Comparison of ENCODE assay signal across 8 cellular contexts in the genomic region with DNA sequence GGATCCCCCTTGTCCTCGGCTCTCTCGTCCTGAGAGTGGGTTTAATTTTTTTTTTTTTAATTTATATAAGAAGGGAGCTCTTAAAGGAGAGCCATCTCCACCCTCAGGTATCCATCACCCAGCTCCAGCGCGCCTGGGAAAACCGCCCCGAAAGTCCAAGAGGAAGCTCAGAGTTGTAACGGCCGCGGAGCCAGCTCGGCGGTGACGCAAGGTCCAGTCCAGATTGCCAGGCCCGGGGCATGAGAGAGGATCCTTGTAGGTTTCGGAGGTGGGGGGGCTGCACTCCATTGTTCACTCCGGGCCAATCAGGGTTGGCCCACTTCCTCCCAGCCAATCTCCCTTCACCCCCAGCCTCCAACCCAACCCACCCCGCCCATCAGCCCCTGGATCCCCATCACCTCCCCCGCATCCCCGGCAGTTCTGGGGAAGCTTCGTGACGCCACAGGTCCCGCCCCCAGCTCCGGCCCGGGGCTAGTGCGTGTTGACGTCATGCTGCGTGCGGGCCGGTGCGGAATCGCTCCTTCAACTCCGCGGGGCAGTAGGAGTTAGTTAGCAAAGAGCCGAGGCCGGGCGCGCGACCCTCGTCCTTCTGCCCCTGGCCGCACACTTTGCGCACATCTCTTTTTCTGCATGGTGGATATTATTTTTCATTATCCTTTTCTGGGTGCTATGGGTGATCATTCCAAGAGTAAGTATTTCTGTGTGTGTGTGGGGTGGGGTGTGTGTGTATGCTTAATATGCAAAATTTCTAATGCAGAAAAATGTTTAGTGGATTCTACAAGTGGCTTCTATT. TPM values are rescaled to one million over a fixed set of nuclear protein-coding genes. Genes with fewer than 3 reads are reported as not detected.
DNase-seq lines count a peak whose midpoint lies in the region; ATAC-seq and TF ChIP-seq lines count a peak whose summit lies in the region.

A gene (plus strand): TSS at position 520 of the 793 bp plus-strand sequence. CDS start 111 bp downstream, at position 631.

- no TSS peak for BruUV-seq in MCF 10A (replicated peaks; lab: Mats Ljungman, UMichigan)

- CTCF ChIA-PET in MCF 10A (lab: Yijun Ruan, JAX), result no interaction called here

- intact Hi-C loops in MCF 10A (cut with micrococcal nuclease), result no loop called here

- ATAC-seq in HG02852 (IDR thresholded peaks at IDR 0.05; ENCODE audit: unreplicated experiment) (peak; percentile 53), omental fat pad (ENCODE audit: low FRiP score) (peak; percentile 62), HG03097 (IDR thresholded peaks at IDR 0.05; ENCODE audit: low FRiP score, unreplicated experiment) (no peak)

- H3K27me3 Mint-ChIP-seq in MCF 10A (ENCODE audit: insufficient read depth, unreplicated experiment), result peaks cover 35% of the 10 kb centered on the region

- H3K4me1 Mint-ChIP-seq in MCF 10A (ENCODE audit: insufficient read depth, unreplicated experiment), result no peaks in the 10 kb centered on the region

- no peak within 1 kb of the TSS for H3K27ac Mint-ChIP-seq in MCF 10A (ENCODE audit: low read depth, unreplicated experiment)

- peak; percentile 84 to 88 for DNase-seq in T47D (ENCODE audit: low read depth in 1 of 2, low spot score in 1 of 2)
- DNase-seq in MCF 10A (ENCODE audit: unreplicated experiment), result no peak
- DNase-seq in NCI-H524 treated with DMSO at 0.1 percent for 48 hours (lab: John Stamatoyannopoulos, UW), result peak; percentile 91
- DNase-seq in activated T-cell treated with anti-CD3 and anti-CD28 coated beads for 24 hours (ENCODE audit: low read depth), result peak; percentile 60
- DNase-seq in glomerular visceral epithelial cell (ENCODE audit: extremely low spot score), result peak; percentile 92
- no peak for DNase-seq in omental fat pad (ENCODE audit: low spot score)

- no peak for TF ChIP-seq CTCF in MCF 10A (IDR thresholded peaks at IDR 0.05; ENCODE audit: unreplicated experiment)
- no peak for TF ChIP-seq CTCF in omental fat pad (IDR thresholded peaks at IDR 0.05)

- H3K9me3 Mint-ChIP-seq in MCF 10A (ENCODE audit: unreplicated experiment), result no peaks in the 10 kb centered on the region

- H3K36me3 Mint-ChIP-seq in MCF 10A (ENCODE audit: insufficient read depth, unreplicated experiment), result no peaks in the 10 kb centered on the region

- in situ Hi-C loops in T47D (cut with HindIII; ENCODE audit: low pct_unique_long_range_greater_than_20kb, low sequenced_read_pairs), result no loop called here

- POLR2A ChIA-PET in MCF 10A (lab: Yijun Ruan, JAX), result no interaction called here

- H3K4me3 Mint-ChIP-seq in MCF 10A (ENCODE audit: unreplicated experiment), result no peak within 1 kb of the TSS

RNA-seq across cellular contexts. Expression of the gene that starts here (rescaled TPM):
- total RNA-seq in MCF 10A (2022) (not detected in 2 replicates), omental fat pad (1 to 10 TPM in 1 of 4 donors, under 1 TPM in 2, not detected in 1; 0.24 to 1.1 (median 0.75) TPM)

Comparison
In these comparisons a context has a peak if more than half of its experiments do, and no peak if none do; other contexts are left out.
1. DNase-seq: peak in T47D (2 of 2), NCI-H524 treated with DMSO at 0.1 percent for 48 hours (single experiment), activated T-cell treated with anti-CD3 and anti-CD28 coated beads for 24 hours (single experiment) and glomerular visceral epithelial cell (single experiment); none in MCF 10A (single experiment) and omental fat pad (single experiment).